8 cellular contexts compared by ENCODE assay signal in the genomic region with DNA sequence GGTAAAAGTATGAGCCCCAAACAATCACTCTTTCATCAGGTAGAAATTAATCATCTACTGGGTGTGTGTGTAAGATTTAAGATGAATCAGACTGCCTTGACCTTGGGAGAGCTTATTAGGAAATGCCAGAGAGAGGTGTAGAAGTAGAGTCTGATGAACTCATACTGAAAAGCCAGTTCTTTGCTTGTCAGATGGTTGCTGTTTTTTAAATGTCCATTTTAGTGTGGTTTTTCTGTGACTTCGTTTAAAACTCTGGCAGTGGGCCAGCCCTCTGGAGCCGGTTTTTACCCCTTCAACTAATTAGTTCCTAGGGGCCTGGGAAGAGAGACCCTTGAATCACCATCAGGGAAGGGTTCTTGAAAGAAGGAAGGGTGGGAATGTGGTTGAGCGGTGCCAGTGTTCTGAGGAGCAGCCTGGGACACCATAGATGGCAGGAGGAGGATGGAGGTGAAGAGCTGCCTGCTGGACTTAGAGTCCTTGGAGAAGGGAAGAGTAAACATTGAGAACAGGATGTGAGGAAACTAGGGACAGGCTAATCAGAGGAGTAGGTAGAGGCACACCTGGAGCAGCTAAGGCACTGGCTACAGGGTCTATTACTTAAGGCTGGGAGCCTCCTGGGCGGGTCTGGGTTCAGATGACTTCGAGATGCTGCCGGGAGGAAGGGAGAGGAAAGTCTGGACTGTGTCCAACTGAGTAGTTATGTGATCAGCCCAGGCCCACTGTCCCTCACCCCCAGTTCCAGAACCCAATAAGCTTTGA.
DNase-seq lines count a peak whose midpoint lies in the region; ATAC-seq and TF ChIP-seq lines count a peak whose summit lies in the region.

No MANE protein-coding gene starts in this region.

- TF ChIP-seq CTCF in Peyer's patch (IDR thresholded peaks at IDR 0.05), result no peak
- TF ChIP-seq CTCF in dorsolateral prefrontal cortex (IDR thresholded peaks at IDR 0.05 in 54 of 56, conservative IDR thresholded peaks at IDR 0.05 in 2 of 56; ENCODE audit: low read depth in 1 of 56, partially characterized antibody in 56 of 56), result no peak

- H3K9me3 ChIP-seq in Peyer's patch, result no peaks in the 10 kb centered on the region

- H3K4me1 ChIP-seq in Peyer's patch, result peaks cover 0 to 77% (median 28%) of the 10 kb centered on the region in 4 donors

- no peaks in the 10 kb centered on the region for H3K9me3 Mint-ChIP-seq in naive thymus-derived CD8-positive, alpha-beta T cell

- H3K4me1 Mint-ChIP-seq in naive thymus-derived CD8-positive, alpha-beta T cell, result peaks cover 47 to 83% (median 79%) of the 10 kb centered on the region in 4 donors

- peak in 1 of 2 donors; percentile 77 for TF ChIP-seq POLR2A in Peyer's patch (IDR thresholded peaks at IDR 0.05)

- H3K27ac Mint-ChIP-seq in naive thymus-derived CD8-positive, alpha-beta T cell, result peak overlapping the region; percentile 91 to 97 (median 94)

- POLR2A ChIA-PET in naive thymus-derived CD8-positive, alpha-beta T cell (lab: Charles Lee), result interaction anchor here (0.7 to 12.9 kb wide), 10 partner anchors 9 to 91 kb away, joined by 3 to 338 read pairs (median 6); no protein-coding TSS in a partner anchor

- H3K27me3 ChIP-seq in Peyer's patch (no peaks in the 10 kb centered on the region), dorsolateral prefrontal cortex (no peaks in the 10 kb centered on the region)

- H3K27ac ChIP-seq in Peyer's patch, result peak overlapping the region; percentile 97 to 99 (median 98)
- peak overlapping the region in 24 of 59 donors; percentile 7 to 91 (median 67) for H3K27ac ChIP-seq in dorsolateral prefrontal cortex

- H3K36me3 Mint-ChIP-seq in naive thymus-derived CD8-positive, alpha-beta T cell, result no peaks in the 10 kb centered on the region

- peak overlapping the region; percentile 88 to 97 (median 94) for H3K4me3 ChIP-seq in Peyer's patch
- H3K4me3 ChIP-seq in dorsolateral prefrontal cortex, result peak overlapping the region in 56 of 59 donors; percentile 46 to 97 (median 78)

- intact Hi-C loops in dorsolateral prefrontal cortex (cut with DNase I), result no loop called here

- H3K27me3 Mint-ChIP-seq in naive thymus-derived CD8-positive, alpha-beta T cell, result no peaks in the 10 kb centered on the region

- H3K4me3 Mint-ChIP-seq in naive thymus-derived CD8-positive, alpha-beta T cell, result peak overlapping the region; percentile 83 to 98 (median 90)

- no peak for ATAC-seq in naive thymus-derived CD8-positive, alpha-beta T cell
- ATAC-seq in HG02678 (IDR thresholded peaks at IDR 0.05; ENCODE audit: unreplicated experiment) (no peak), HG03342 (IDR thresholded peaks at IDR 0.05; ENCODE audit: unreplicated experiment) (no peak)

- peak; percentile 49 for DNase-seq in stimulated activated CD4-positive, alpha-beta T cell treated with anti-CD3 and anti-CD28 coated beads, Interleukin-15, amount 100 ng/mL, for 24 hours
- DNase-seq in stimulated activated CD4-positive, alpha-beta T cell treated with anti-CD3 and anti-CD28 coated beads, Interleukin-1b, Interleukin-23, amount 100 ng/mL, for 48 hours, result no peak
- DNase-seq in Peyer's patch (peak in 2 of 3 donors; percentile 22 to 64), dorsolateral prefrontal cortex (peak in 1 of 10 donors; percentile 9)
- peak in 1 of 10 donors; percentile 38 for DNase-seq in naive thymus-derived CD8-positive, alpha-beta T cell
- no peak for DNase-seq in effector CD8-positive, alpha-beta T cell (lab: John Stamatoyannopoulos, UW)

- no peaks in the 10 kb centered on the region for H3K36me3 ChIP-seq in Peyer's patch

Comparison
In these comparisons a context has a peak if more than half of its experiments do, and no peak if none do; other contexts are left out.
1. DNase-seq: peak in stimulated activated CD4-positive, alpha-beta T cell treated with anti-CD3 and anti-CD28 coated beads, Interleukin-15, amount 100 ng/mL, for 24 hours (single experiment) and Peyer's patch (2 of 3); none in stimulated activated CD4-positive, alpha-beta T cell treated with anti-CD3 and anti-CD28 coated beads, Interleukin-1b, Interleukin-23, amount 100 ng/mL, for 48 hours (single experiment) and effector CD8-positive, alpha-beta T cell (single experiment).